In the genomic region with DNA sequence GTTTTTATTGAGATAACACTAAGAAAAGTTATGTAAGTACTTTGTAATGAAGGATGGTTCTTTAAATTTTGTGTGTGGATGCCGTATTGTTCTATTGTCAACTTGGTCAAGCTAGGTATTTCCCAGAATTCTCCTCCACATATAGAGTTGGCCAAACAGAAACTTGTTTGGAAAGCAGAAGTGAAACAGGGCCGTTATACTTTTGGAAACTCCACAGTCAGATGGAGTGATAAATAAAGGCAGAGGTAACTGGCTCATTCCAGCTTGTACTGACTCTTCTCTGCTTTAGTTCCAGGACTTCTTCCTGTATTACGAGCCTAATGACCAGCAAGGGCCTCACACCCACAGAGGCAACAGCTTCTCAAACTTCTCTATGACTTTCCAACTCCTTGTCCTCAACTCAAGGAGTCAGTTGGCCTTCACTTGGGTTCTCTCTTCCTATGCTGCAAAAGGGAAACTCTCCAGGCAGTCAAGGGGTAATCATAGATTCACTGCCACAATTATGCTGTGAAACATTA, we compare ENCODE assay signal across 9 cellular contexts. TPM values are rescaled to one million over a fixed set of nuclear protein-coding genes. Genes with fewer than 3 reads are reported as not detected.
DNase-seq lines count a peak whose midpoint lies in the region; ATAC-seq and TF ChIP-seq lines count a peak whose summit lies in the region.
"Had no signal": no experiment of that assay in that cellular context is flagged by ENCODE, and none has a peak within 500 bp of the region (broad histone marks: within the 10 kb centered on the region; RNA-seq: fewer than 3 reads in every experiment).

No MANE protein-coding gene starts in this region.

- H3K9me3 ChIP-seq in CD4-positive, alpha-beta T cell (ENCODE audit: control insufficient read depth, low read length) = no peaks in the 10 kb centered on the region

- no peak overlapping the region for H3K4me3 Mint-ChIP-seq in activated T-helper 2 cell treated with anti-CD3 and anti-CD28 coated beads, Interferon-gamma antibody, Interleukin-2, Interleukin-4, amounts not matched to agents 10 μg/mL and 5 μg/mL and 100 μg/mL, durations not matched to agents 14 hours and 24 hours and 36 hours (ENCODE audit: low read depth)
- H3K4me3 Mint-ChIP-seq in activated T-cell treated with anti-CD3 and anti-CD28 coated beads, Interleukin-2, amount 50 U/mL, for 4 hours = no peak overlapping the region
- no peak overlapping the region for H3K4me3 Mint-ChIP-seq in CD4-positive, alpha-beta T cell

- H3K27ac Mint-ChIP-seq in activated T-helper 2 cell treated with anti-CD3 and anti-CD28 coated beads, Interferon-gamma antibody, Interleukin-2, Interleukin-4, amounts not matched to agents 10 μg/mL and 5 μg/mL and 100 μg/mL, durations not matched to agents 14 hours and 24 hours and 36 hours = peak overlapping the region; percentile 84
- no peak overlapping the region for H3K27ac Mint-ChIP-seq in CD4-positive, alpha-beta T cell

- no peaks in the 10 kb centered on the region for H3K27me3 Mint-ChIP-seq in activated T-helper 2 cell treated with anti-CD3 and anti-CD28 coated beads, Interferon-gamma antibody, Interleukin-2, Interleukin-4, amounts not matched to agents 10 μg/mL and 5 μg/mL and 100 μg/mL, durations not matched to agents 14 hours and 24 hours and 36 hours (ENCODE audit: low read depth)
- no peaks in the 10 kb centered on the region for H3K27me3 Mint-ChIP-seq in activated T-cell treated with anti-CD3 and anti-CD28 coated beads, Interleukin-2, amount 50 U/mL, for 4 hours (ENCODE audit: low read depth)
- H3K27me3 Mint-ChIP-seq in CD4-positive, alpha-beta T cell = no peaks in the 10 kb centered on the region

- H3K9me3 Mint-ChIP-seq in activated T-helper 2 cell treated with anti-CD3 and anti-CD28 coated beads, Interferon-gamma antibody, Interleukin-2, Interleukin-4, amounts not matched to agents 10 μg/mL and 5 μg/mL and 100 μg/mL, durations not matched to agents 14 hours and 24 hours and 36 hours = no peaks in the 10 kb centered on the region
- H3K9me3 Mint-ChIP-seq in activated T-cell treated with anti-CD3 and anti-CD28 coated beads, Interleukin-2, amount 50 U/mL, for 4 hours = no peaks in the 10 kb centered on the region
- no peaks in the 10 kb centered on the region for H3K9me3 Mint-ChIP-seq in CD4-positive, alpha-beta T cell

- TF ChIP-seq CTCF in CD4-positive, alpha-beta T cell (IDR thresholded peaks at IDR 0.05) = no peak

- no peak overlapping the region for H3K27ac ChIP-seq in CD4-positive, alpha-beta T cell (ENCODE audit: low read depth, low read length)
- H3K27ac ChIP-seq: parathyroid adenoma had no signal

- intact Hi-C loops in activated T-helper 2 cell treated with anti-CD3 and anti-CD28 coated beads, Interferon-gamma antibody, Interleukin-2, Interleukin-4, amounts not matched to agents 10 μg/mL and 5 μg/mL and 100 μg/mL, durations not matched to agents 14 hours and 24 hours and 36 hours (cut with micrococcal nuclease) = loop anchor here (2.0 kb wide), 1 partner anchor 16 kb away; a partner anchor contains a TSS
- intact Hi-C loops in CD4-positive, alpha-beta T cell (cut with DNase I, micrococcal nuclease) = no loop called here

- POLR2A ChIA-PET in CD4-positive, alpha-beta T cell (lab: Charles Lee) = interaction anchor here (2.0 kb wide), 1 partner anchor 17 kb away, joined by 7 read pairs; a partner anchor contains a TSS

- peak; percentile 46 for ATAC-seq in GM19468 (IDR thresholded peaks at IDR 0.05; ENCODE audit: extremely low read depth, unreplicated experiment)
- ATAC-seq in HG03432 (IDR thresholded peaks at IDR 0.05; ENCODE audit: unreplicated experiment) = peak; percentile 86
- ATAC-seq in activated T-cell treated with anti-CD3 and anti-CD28 coated beads, Interleukin-2, amount 50 U/mL, for 4 hours = no peak
- no peak for ATAC-seq in CD4-positive, alpha-beta T cell (ENCODE audit: poor library complexity)

- H3K36me3 Mint-ChIP-seq in activated T-helper 2 cell treated with anti-CD3 and anti-CD28 coated beads, Interferon-gamma antibody, Interleukin-2, Interleukin-4, amounts not matched to agents 10 μg/mL and 5 μg/mL and 100 μg/mL, durations not matched to agents 14 hours and 24 hours and 36 hours (ENCODE audit: low read depth) = no peaks in the 10 kb centered on the region
- no peaks in the 10 kb centered on the region for H3K36me3 Mint-ChIP-seq in activated T-cell treated with anti-CD3 and anti-CD28 coated beads, Interleukin-2, amount 50 U/mL, for 4 hours (ENCODE audit: insufficient read depth)
- no peaks in the 10 kb centered on the region for H3K36me3 Mint-ChIP-seq in CD4-positive, alpha-beta T cell (ENCODE audit: low read depth)

- DNase-seq in activated T-helper 2 cell treated with anti-CD3 and anti-CD28 coated beads, Interferon-gamma antibody, Interleukin-2, Interleukin-4, amounts not matched to agents 10 μg/mL and 5 μg/mL and 100 μg/mL, durations not matched to agents 14 hours and 24 hours and 36 hours (ENCODE audit: low spot score) = no peak
- DNase-seq in NCI-H2029 (lab: John Stamatoyannopoulos, UW) = no peak
- DNase-seq in activated T-cell treated with anti-CD3 and anti-CD28 coated beads, Interleukin-2, amount 50 U/mL, for 4 hours = no peak
- no peak for DNase-seq in CD4-positive, alpha-beta T cell
- DNase-seq in DMS 273 (lab: John Stamatoyannopoulos, UW; ENCODE audit: unreplicated experiment) = no peak

- H3K4me3 ChIP-seq in GM08714 (ENCODE audit: low read length) = peak overlapping the region; percentile 58; the same call in 1 of the 2 replicates

- H3K4me1 Mint-ChIP-seq in activated T-helper 2 cell treated with anti-CD3 and anti-CD28 coated beads, Interferon-gamma antibody, Interleukin-2, Interleukin-4, amounts not matched to agents 10 μg/mL and 5 μg/mL and 100 μg/mL, durations not matched to agents 14 hours and 24 hours and 36 hours (ENCODE audit: low read depth) = peaks cover 9% of the 10 kb centered on the region
- peaks cover 3% of the 10 kb centered on the region for H3K4me1 Mint-ChIP-seq in activated T-cell treated with anti-CD3 and anti-CD28 coated beads, Interleukin-2, amount 50 U/mL, for 4 hours (ENCODE audit: low read depth)
- H3K4me1 Mint-ChIP-seq in CD4-positive, alpha-beta T cell (ENCODE audit: low read depth) = no peaks in the 10 kb centered on the region

- no peaks in the 10 kb centered on the region for H3K27me3 ChIP-seq in CD4-positive, alpha-beta T cell (ENCODE audit: control insufficient read depth, insufficient read depth, low read length)

- CTCF ChIA-PET in CD4-positive, alpha-beta T cell (lab: Charles Lee) = no interaction called here

RNA-seq across cellular contexts. Expression of a gene that starts 16.4 kb away (rescaled TPM):
- total RNA-seq in activated T-helper 2 cell treated with anti-CD3 and anti-CD28 coated beads, Interferon-gamma antibody, Interleukin-2, Interleukin-4, amounts not matched to agents 10 μg/mL and 5 μg/mL and 100 μg/mL, durations not matched to agents 14 hours and 24 hours and 36 hours = 201 and 206 TPM in 2 replicates
- total RNA-seq in activated T-cell treated with anti-CD3 and anti-CD28 coated beads, Interleukin-2, amount 50 U/mL, for 4 hours = 100 to 1,000 TPM; 241 to 281 (median 267) TPM
- total RNA-seq in CD4-positive, alpha-beta T cell = 10 to 100 TPM; 57.4 to 58.6 TPM

RNA-seq across cellular contexts. Expression of a gene that starts 40.7 kb away (rescaled TPM):
- 29.0 and 30.4 TPM in 2 replicates for total RNA-seq in activated T-helper 2 cell treated with anti-CD3 and anti-CD28 coated beads, Interferon-gamma antibody, Interleukin-2, Interleukin-4, amounts not matched to agents 10 μg/mL and 5 μg/mL and 100 μg/mL, durations not matched to agents 14 hours and 24 hours and 36 hours
- total RNA-seq in activated T-cell treated with anti-CD3 and anti-CD28 coated beads, Interleukin-2, amount 50 U/mL, for 4 hours = 10 to 100 TPM; 31.9 to 37.5 (median 36.9) TPM
- 10 to 100 TPM; 34.2 to 36.0 TPM for total RNA-seq in CD4-positive, alpha-beta T cell

RNA-seq across cellular contexts. Expression of a gene that starts 41.0 kb away (rescaled TPM):
- 93.9 and 94.7 TPM in 2 replicates for total RNA-seq in activated T-helper 2 cell treated with anti-CD3 and anti-CD28 coated beads, Interferon-gamma antibody, Interleukin-2, Interleukin-4, amounts not matched to agents 10 μg/mL and 5 μg/mL and 100 μg/mL, durations not matched to agents 14 hours and 24 hours and 36 hours
- 100 to 1,000 TPM; 106 to 114 (median 109) TPM for total RNA-seq in activated T-cell treated with anti-CD3 and anti-CD28 coated beads, Interleukin-2, amount 50 U/mL, for 4 hours
- 10 to 100 TPM; 55.4 to 55.6 TPM for total RNA-seq in CD4-positive, alpha-beta T cell

Comparison
In these comparisons a context has a peak if more than half of its experiments do, and no peak if none do; other contexts are left out.
1. ATAC-seq: peak in GM19468 (single experiment) and HG03432 (single experiment); none in activated T-cell treated with anti-CD3 and anti-CD28 coated beads, Interleukin-2, amount 50 U/mL, for 4 hours (0 of 2) and CD4-positive, alpha-beta T cell (single experiment).